13 cellular contexts compared by ENCODE assay signal in genomic region chr20:58597021-58597940, GRCh38. TPM values are rescaled to one million over a fixed set of nuclear protein-coding genes. Genes with fewer than 3 reads are reported as not detected.
A peak's percentile ranks its signal among the peaks of the same experiment; 100 is the strongest.
DNase-seq lines count a peak whose midpoint lies in the region; ATAC-seq, FAIRE-seq and TF ChIP-seq lines count a peak whose summit lies in the region.
"Had no signal": no experiment of that assay in that cellular context is flagged by ENCODE, and none has a peak within 500 bp of the region (broad histone marks: within the 10 kb centered on the region; RNA-seq: fewer than 3 reads in every experiment).

No MANE protein-coding gene starts in this region.

- no TSS peak for BruUV-seq in Calu3 (replicated peaks; lab: Mats Ljungman, UMichigan)

- H3K4me3 Mint-ChIP-seq in Calu3 (ENCODE audit: low read depth, unreplicated experiment): no peak overlapping the region
- H3K4me3 Mint-ChIP-seq: activated CD4-positive, alpha-beta T cell treated with anti-CD3 and anti-CD28 coated beads, Interleukin-2, amount 10 ng/mL, durations not matched to agents 24 days and 14 days; activated T-helper 17 cell treated with anti-CD3 and anti-CD28 coated beads, Interleukin-2, amount 50 U/mL, for 72 hours; CD4-positive, alpha-beta memory T cell had no signal

- H3K9me3 ChIP-seq in thoracic aorta (no peaks in the 10 kb centered on the region), kidney (ENCODE audit: control insufficient read depth in 1 of 2, low read length in 2 of 2) (peaks cover 0 to 6% of the 10 kb centered on the region in 2 donors)

- no peak for ATAC-seq in thoracic aorta (ENCODE audit: insufficient number of reproducible peaks, low FRiP score, low read depth)
- ATAC-seq: activated T-helper 17 cell treated with anti-CD3 and anti-CD28 coated beads, Interleukin-2, amount 50 U/mL, for 72 hours had no signal

- H3K4me1 Mint-ChIP-seq in Calu3 (ENCODE audit: low read depth, unreplicated experiment): no peaks in the 10 kb centered on the region
- H3K4me1 Mint-ChIP-seq: activated CD4-positive, alpha-beta T cell treated with anti-CD3 and anti-CD28 coated beads, Interleukin-2, amount 10 ng/mL, durations not matched to agents 24 days and 14 days; activated T-helper 17 cell treated with anti-CD3 and anti-CD28 coated beads, Interleukin-2, amount 50 U/mL, for 72 hours; CD4-positive, alpha-beta memory T cell had no signal

- H3K4me3 ChIP-seq in foreskin fibroblast (ENCODE audit: low read depth in 1 of 2, low read length in 2 of 2) (no peak overlapping the region), thoracic aorta (peak overlapping the region; percentile 11), kidney (ENCODE audit: low read length in 2 of 2) (no peak overlapping the region)

- H3K27ac Mint-ChIP-seq in Calu3 (ENCODE audit: unreplicated experiment): no peak overlapping the region
- H3K27ac Mint-ChIP-seq: activated CD4-positive, alpha-beta T cell treated with anti-CD3 and anti-CD28 coated beads, Interleukin-2, amount 10 ng/mL, durations not matched to agents 24 days and 14 days; activated T-helper 17 cell treated with anti-CD3 and anti-CD28 coated beads, Interleukin-2, amount 50 U/mL, for 72 hours; CD4-positive, alpha-beta memory T cell had no signal

- peaks cover 6 to 20% of the 10 kb centered on the region in 2 donors for H3K4me1 ChIP-seq in thoracic aorta (ENCODE audit: control insufficient read depth in 1 of 2, low read depth in 2 of 2)
- peaks cover 0 to 3% of the 10 kb centered on the region in 2 donors for H3K4me1 ChIP-seq in kidney (ENCODE audit: control insufficient read depth in 1 of 2, insufficient read depth in 1 of 2, low read depth in 1 of 2, low read length in 2 of 2)

- H3K36me3 ChIP-seq in thoracic aorta (no peaks in the 10 kb centered on the region), kidney (ENCODE audit: control insufficient read depth in 1 of 2, insufficient read depth in 2 of 2, low read length in 2 of 2) (no peaks in the 10 kb centered on the region)

- DNase-seq in NCI-H524 (lab: John Stamatoyannopoulos, UW) (peak; percentile 31 to 58), foreskin fibroblast (peak; percentile 25 to 57), myocyte (ENCODE audit: low read depth) (peak; percentile 15), thoracic aorta (ENCODE audit: low spot score) (no peak), Calu3 (no peak), SHP77 (lab: John Stamatoyannopoulos, UW) (no peak), NCI-H446 (lab: John Stamatoyannopoulos, UW) (no peak), kidney (no peak)
- DNase-seq: activated CD4-positive, alpha-beta T cell treated with anti-CD3 and anti-CD28 coated beads, Interleukin-2, amount 10 ng/mL, durations not matched to agents 24 days and 14 days; CD4-positive, alpha-beta memory T cell; NCI-H1417; SW 1271 had no signal

- no peaks in the 10 kb centered on the region for H3K36me3 Mint-ChIP-seq in Calu3 (ENCODE audit: insufficient read depth, unreplicated experiment)
- H3K36me3 Mint-ChIP-seq: CD4-positive, alpha-beta memory T cell had no signal

- TF ChIP-seq CTCF in foreskin fibroblast (IDR thresholded peaks at IDR 0.05; ENCODE audit: low read depth, low read length): no peak
- no peak for TF ChIP-seq CTCF in thoracic aorta (IDR thresholded peaks at IDR 0.05)
- no peak for TF ChIP-seq CTCF in Calu3 (IDR thresholded peaks at IDR 0.05; ENCODE audit: unreplicated experiment)
- TF ChIP-seq CTCF in kidney (IDR thresholded peaks at IDR 0.05; ENCODE audit: borderline replicate concordance, extremely low read depth, insufficient read depth): no peak

- intact Hi-C loops in Calu3 (cut with micrococcal nuclease; ENCODE audit: unreplicated experiment) (no loop called here), kidney (cut with DNase I) (no loop called here)

- FAIRE-seq in kidney (lab: Jason Lieb, UNC): no peak

- CTCF ChIA-PET in Calu3 (lab: Charles Lee): no interaction called here

- H3K9me3 Mint-ChIP-seq in Calu3 (ENCODE audit: low read depth, unreplicated experiment): no peaks in the 10 kb centered on the region
- H3K9me3 Mint-ChIP-seq: activated CD4-positive, alpha-beta T cell treated with anti-CD3 and anti-CD28 coated beads, Interleukin-2, amount 10 ng/mL, durations not matched to agents 24 days and 14 days had no signal

- H3K9ac ChIP-seq in kidney (ENCODE audit: low read length in 2 of 2): no peak overlapping the region

- H3K27me3 ChIP-seq in thoracic aorta (replicated peaks; ENCODE audit: insufficient read depth): no peaks in the 10 kb centered on the region

- peaks cover 83% of the 10 kb centered on the region for H3K27me3 Mint-ChIP-seq in Calu3 (ENCODE audit: unreplicated experiment)

- H3K27ac ChIP-seq in thoracic aorta: peak overlapping the region; percentile 52 to 69
- peak overlapping the region in 1 of 2 donors; percentile 32 for H3K27ac ChIP-seq in kidney (ENCODE audit: low read depth in 2 of 2, low read length in 2 of 2)

RNA-seq across cellular contexts. Expression of gene STX16, which starts 53.8 kb away (rescaled TPM):
- total RNA-seq in myocyte (18.5 and 25.0 TPM in 2 replicates), thoracic aorta (100 to 1,000 TPM in 1 of 2 donors, 10 to 100 TPM in 1; 66.3 to 109 TPM), Calu3 (2022) (86.0 and 99.7 TPM in 2 replicates), kidney (60.7 TPM)
- polyA plus RNA-seq in myocyte (2012): 57.8 TPM
- polyA plus RNA-seq in kidney (ENCODE audit: insufficient read depth, low read depth, low replicate concordance): 20.6 TPM

Comparison
In these comparisons a context has a peak if more than half of its experiments do, and no peak if none do; other contexts are left out.
1. DNase-seq: peak in NCI-H524 (2 of 2), foreskin fibroblast (2 of 2) and myocyte (single experiment); none in thoracic aorta (single experiment), Calu3 (single experiment), SHP77 (0 of 2), NCI-H446 (0 of 2) and kidney (single experiment).